In the genomic region with DNA sequence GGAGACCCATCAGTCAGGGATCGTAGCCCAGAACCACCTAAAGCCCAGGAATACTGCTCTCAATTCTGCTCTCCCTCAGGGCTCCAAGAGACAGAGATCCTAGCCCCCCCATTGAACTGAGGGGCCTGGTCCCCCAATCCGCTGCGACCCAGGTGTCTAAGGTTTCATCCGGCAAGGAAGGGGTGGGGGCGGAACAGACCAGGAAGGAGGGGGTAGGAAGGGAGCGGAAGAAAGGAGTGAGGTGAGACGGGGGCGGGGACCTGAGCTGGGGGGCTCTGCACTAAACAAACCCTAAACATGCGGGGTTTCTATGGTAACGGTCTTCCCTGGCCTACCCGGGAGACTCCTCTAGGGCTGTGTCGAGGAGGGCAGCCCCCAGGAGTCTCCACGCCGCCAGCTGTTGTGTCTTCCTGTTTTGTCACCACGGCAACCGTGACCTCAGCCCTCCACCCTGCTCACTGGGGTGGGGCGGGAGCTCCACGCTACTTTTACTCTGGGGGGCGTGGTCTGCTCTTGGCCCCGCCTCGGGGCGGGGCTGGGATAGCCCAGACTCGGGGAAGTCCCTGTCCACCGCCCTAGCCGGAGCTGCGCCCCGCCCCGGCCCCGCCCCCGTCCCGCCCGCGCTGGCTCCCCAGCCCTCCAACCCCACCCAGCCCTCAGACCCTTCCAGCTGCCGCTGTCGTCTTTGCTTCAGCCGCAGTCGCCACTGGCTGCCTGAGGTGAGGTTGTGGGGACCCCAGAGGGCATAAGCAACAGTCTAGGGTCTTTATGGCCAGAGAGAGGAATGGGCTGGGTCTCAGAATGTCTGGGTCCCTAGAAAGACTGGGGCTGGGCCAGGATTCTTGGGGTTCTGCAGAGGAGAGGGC, we compare ENCODE assay signal across 9 cellular contexts. TPM values are rescaled to one million over a fixed set of nuclear protein-coding genes. Genes with fewer than 3 reads are reported as not detected.
DNase-seq lines count a peak whose midpoint lies in the region; ATAC-seq, FAIRE-seq and TF ChIP-seq lines count a peak whose summit lies in the region.
"Had no signal": no experiment of that assay in that cellular context is flagged by ENCODE, and none has a peak within 500 bp of the region (broad histone marks: within the 10 kb centered on the region; RNA-seq: fewer than 3 reads in every experiment).

A gene with protein sequence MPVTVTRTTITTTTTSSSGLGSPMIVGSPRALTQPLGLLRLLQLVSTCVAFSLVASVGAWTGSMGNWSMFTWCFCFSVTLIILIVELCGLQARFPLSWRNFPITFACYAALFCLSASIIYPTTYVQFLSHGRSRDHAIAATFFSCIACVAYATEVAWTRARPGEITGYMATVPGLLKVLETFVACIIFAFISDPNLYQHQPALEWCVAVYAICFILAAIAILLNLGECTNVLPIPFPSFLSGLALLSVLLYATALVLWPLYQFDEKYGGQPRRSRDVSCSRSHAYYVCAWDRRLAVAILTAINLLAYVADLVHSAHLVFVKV (plus strand): TSS at position 659 of the 866 bp plus-strand sequence. CDS start 5,647 bp downstream, outside the sequence.

- peaks cover 6% of the 10 kb centered on the region for H3K36me3 ChIP-seq in BLaER1
- peaks cover 0 to 3% (median 0%) of the 10 kb centered on the region in 3 donors for H3K36me3 ChIP-seq in esophagus squamous epithelium
- peaks cover 11% of the 10 kb centered on the region for H3K36me3 ChIP-seq in muscle layer of colon (ENCODE audit: insufficient read depth, low read length)

- H3K27me3 Mint-ChIP-seq in activated T-helper 1 cell treated with anti-CD3 and anti-CD28 coated beads, Interleukin-12 subunit alpha, Interleukin-12 subunit beta, Interleukin-2, Interleukin-4 antibody, amounts not matched to agents 30 ng/mL and 10 ng/mL and 1 ng/mL, durations not matched to agents 14 hours and 24 hours and 36 hours (ENCODE audit: insufficient read depth) = peaks cover 3% of the 10 kb centered on the region

- FAIRE-seq in GM19239 (lab: Jason Lieb, UNC) = peak; percentile 53
- FAIRE-seq: colon had no signal

- no peaks in the 10 kb centered on the region for H3K9me3 Mint-ChIP-seq in activated T-helper 1 cell treated with anti-CD3 and anti-CD28 coated beads, Interleukin-12 subunit alpha, Interleukin-12 subunit beta, Interleukin-2, Interleukin-4 antibody, amounts not matched to agents 30 ng/mL and 10 ng/mL and 1 ng/mL, durations not matched to agents 14 hours and 24 hours and 36 hours

- peak within 1 kb of the TSS; percentile 88 for H3K9ac ChIP-seq in BLaER1
- H3K9ac ChIP-seq in muscle layer of colon (ENCODE audit: low read length) = peak within 1 kb of the TSS; percentile 100

- ATAC-seq in HG03442 (IDR thresholded peaks at IDR 0.05; ENCODE audit: unreplicated experiment) = peak; percentile 52

- peaks cover 28% of the 10 kb centered on the region for H4K20me1 ChIP-seq in BLaER1

- peaks cover 49% of the 10 kb centered on the region for H3K4me1 ChIP-seq in BLaER1
- peaks cover 33 to 80% (median 36%) of the 10 kb centered on the region in 3 donors for H3K4me1 ChIP-seq in esophagus squamous epithelium
- H3K4me1 ChIP-seq in muscle layer of colon (ENCODE audit: insufficient read depth, low read length) = peaks cover 24% of the 10 kb centered on the region

- TF ChIP-seq POLR2A in esophagus squamous epithelium (IDR thresholded peaks at IDR 0.05) = peak in 2 of 4 donors; percentile 57 to 75

- peak within 1 kb of the TSS; percentile 96 for H3K4me2 ChIP-seq in BLaER1

- H3K4me3 ChIP-seq in BLaER1 (peak within 1 kb of the TSS; percentile 83), esophagus squamous epithelium (peak within 1 kb of the TSS; percentile 56 to 84 (median 77)), muscle layer of colon (ENCODE audit: low read depth in 1 of 2, low read length in 2 of 2) (peak within 1 kb of the TSS; percentile 76 to 100)

- intact Hi-C loops in activated T-helper 1 cell treated with anti-CD3 and anti-CD28 coated beads, Interleukin-12 subunit alpha, Interleukin-12 subunit beta, Interleukin-2, Interleukin-4 antibody, amounts not matched to agents 30 ng/mL and 10 ng/mL and 1 ng/mL, durations not matched to agents 14 hours and 24 hours and 36 hours (cut with micrococcal nuclease) = loop anchor here (1.0 to 10.0 kb wide), 12 partner anchors 16 to 1730 kb away; a partner anchor contains a TSS
- intact Hi-C loops in esophagus squamous epithelium (cut with DNase I) = no loop called here

- peaks cover 37% of the 10 kb centered on the region for H3K4me1 Mint-ChIP-seq in activated T-helper 1 cell treated with anti-CD3 and anti-CD28 coated beads, Interleukin-12 subunit alpha, Interleukin-12 subunit beta, Interleukin-2, Interleukin-4 antibody, amounts not matched to agents 30 ng/mL and 10 ng/mL and 1 ng/mL, durations not matched to agents 14 hours and 24 hours and 36 hours (ENCODE audit: low read depth)

- H3K27ac Mint-ChIP-seq in activated T-helper 1 cell treated with anti-CD3 and anti-CD28 coated beads, Interleukin-12 subunit alpha, Interleukin-12 subunit beta, Interleukin-2, Interleukin-4 antibody, amounts not matched to agents 30 ng/mL and 10 ng/mL and 1 ng/mL, durations not matched to agents 14 hours and 24 hours and 36 hours = peak within 1 kb of the TSS; percentile 96

- H3K4me3 Mint-ChIP-seq in activated T-helper 1 cell treated with anti-CD3 and anti-CD28 coated beads, Interleukin-12 subunit alpha, Interleukin-12 subunit beta, Interleukin-2, Interleukin-4 antibody, amounts not matched to agents 30 ng/mL and 10 ng/mL and 1 ng/mL, durations not matched to agents 14 hours and 24 hours and 36 hours = peak within 1 kb of the TSS; percentile 94

- H3K9me3 ChIP-seq in BLaER1 (no peaks in the 10 kb centered on the region), esophagus squamous epithelium (no peaks in the 10 kb centered on the region), muscle layer of colon (ENCODE audit: low read length) (no peaks in the 10 kb centered on the region)

- peak within 1 kb of the TSS; percentile 88 for H3K27ac ChIP-seq in BLaER1
- peak within 1 kb of the TSS; percentile 84 to 96 (median 93) for H3K27ac ChIP-seq in esophagus squamous epithelium
- H3K27ac ChIP-seq in muscle layer of colon (ENCODE audit: low read depth, low read length) = peak within 1 kb of the TSS; percentile 98

- H3K36me3 Mint-ChIP-seq in activated T-helper 1 cell treated with anti-CD3 and anti-CD28 coated beads, Interleukin-12 subunit alpha, Interleukin-12 subunit beta, Interleukin-2, Interleukin-4 antibody, amounts not matched to agents 30 ng/mL and 10 ng/mL and 1 ng/mL, durations not matched to agents 14 hours and 24 hours and 36 hours (ENCODE audit: low read depth) = peaks cover 13% of the 10 kb centered on the region

- peak; percentile 88 for DNase-seq in GM19239 (ENCODE audit: insufficient read length, low spot score)
- peak; percentile 99 for DNase-seq in RPMI7951 (ENCODE audit: low read depth)
- DNase-seq in activated T-helper 1 cell treated with anti-CD3 and anti-CD28 coated beads, Interleukin-12 subunit alpha, Interleukin-12 subunit beta, Interleukin-2, Interleukin-4 antibody, amounts not matched to agents 30 ng/mL and 10 ng/mL and 1 ng/mL, durations not matched to agents 14 hours and 24 hours and 36 hours (ENCODE audit: low spot score) = peak; percentile 100
- DNase-seq in esophagus squamous epithelium (lab: John Stamatoyannopoulos, UW) = peak; percentile 91
- peak; percentile 99 for DNase-seq in stimulated activated CD8-positive, alpha-beta memory T cell treated with anti-CD3 and anti-CD28 coated beads, Interleukin-4, amount 100 ng/mL, for 48 hours

- 0 to 4% methylated on average over 9 of the region's 37 CpGs for WGBS in esophagus squamous epithelium, 2 donors

- TF ChIP-seq CTCF in esophagus squamous epithelium (IDR thresholded peaks at IDR 0.05) = no peak

- H3K27me3 ChIP-seq in BLaER1 (no peaks in the 10 kb centered on the region), esophagus squamous epithelium (peaks cover 0 to 4% (median 0%) of the 10 kb centered on the region in 4 donors), muscle layer of colon (ENCODE audit: control insufficient read depth in 1 of 2, insufficient read depth in 2 of 2, low read length in 2 of 2) (no peaks in the 10 kb centered on the region)

RNA-seq across cellular contexts. Expression of the gene that starts here (rescaled TPM):
- 26.7 and 43.0 TPM in 2 replicates for total RNA-seq in RPMI7951 (2014; rRNA removed; shearing (Covaris generic))
- total RNA-seq in activated T-helper 1 cell treated with anti-CD3 and anti-CD28 coated beads, Interleukin-12 subunit alpha, Interleukin-12 subunit beta, Interleukin-2, Interleukin-4 antibody, amounts not matched to agents 30 ng/mL and 10 ng/mL and 1 ng/mL, durations not matched to agents 14 hours and 24 hours and 36 hours = 58.8 and 63.1 TPM in 2 replicates
- 10 to 100 TPM in 1 of 4 donors, 1 to 10 TPM in 3; 4.1 to 30.7 (median 7.8) TPM for total RNA-seq in esophagus squamous epithelium

Comparison
In these comparisons a context has a peak if more than half of its experiments do, and no peak if none do; other contexts are left out.
1. Peak in every context shown above with its lines: DNase-seq, ATAC-seq, H3K4me3 ChIP-seq and H3K27ac ChIP-seq.